10 cellular contexts compared by ENCODE assay signal in genomic region chr14:53929871-53930685, GRCh38. TPM values are rescaled to one million over a fixed set of nuclear protein-coding genes. Genes with fewer than 3 reads are reported as not detected.
DNase-seq lines count a peak whose midpoint lies in the region; ATAC-seq and TF ChIP-seq lines count a peak whose summit lies in the region.
"Had no signal": no experiment of that assay in that cellular context is flagged by ENCODE, and none has a peak within 500 bp of the region (broad histone marks: within the 10 kb centered on the region; RNA-seq: fewer than 3 reads in every experiment).

No MANE protein-coding gene starts in this region.

- no peaks in the 10 kb centered on the region for H3K36me3 ChIP-seq in breast epithelium

- H3K36me3 Mint-ChIP-seq in activated CD4-positive, alpha-beta T cell treated with anti-CD3 and anti-CD28 coated beads, Interleukin-2, amount 10 ng/mL, durations not matched to agents 24 days and 14 days (ENCODE audit: low read depth) = no peaks in the 10 kb centered on the region
- no peaks in the 10 kb centered on the region for H3K36me3 Mint-ChIP-seq in progenitor cell of endocrine pancreas (ENCODE audit: insufficient read depth)
- H3K36me3 Mint-ChIP-seq: activated naive CD8-positive, alpha-beta T cell treated with anti-CD3 and anti-CD28 coated beads, Interleukin-2, amount 10 ng/mL, durations not matched to agents 7 days and 5 days; natural killer cell treated with Interleukin-12 subunit alpha and Interleukin-12 subunit beta and Interleukin-15 and Interleukin-18, amount 100 ng/mL, for 72 hours had no signal

- H3K27me3 Mint-ChIP-seq in activated CD4-positive, alpha-beta T cell treated with anti-CD3 and anti-CD28 coated beads, Interleukin-2, amount 10 ng/mL, durations not matched to agents 24 days and 14 days = peaks cover 2% of the 10 kb centered on the region
- H3K27me3 Mint-ChIP-seq in progenitor cell of endocrine pancreas = no peaks in the 10 kb centered on the region

- no peaks in the 10 kb centered on the region for H3K4me1 Mint-ChIP-seq in activated CD4-positive, alpha-beta T cell treated with anti-CD3 and anti-CD28 coated beads, Interleukin-2, amount 10 ng/mL, durations not matched to agents 24 days and 14 days
- no peaks in the 10 kb centered on the region for H3K4me1 Mint-ChIP-seq in progenitor cell of endocrine pancreas (ENCODE audit: low read depth)
- H3K4me1 Mint-ChIP-seq: activated naive CD8-positive, alpha-beta T cell treated with anti-CD3 and anti-CD28 coated beads, Interleukin-2, amount 10 ng/mL, durations not matched to agents 7 days and 5 days had no signal

- H3K27me3 ChIP-seq in breast epithelium = no peaks in the 10 kb centered on the region

- H3K9me3 ChIP-seq in breast epithelium = peaks cover 0 to under 1% of the 10 kb centered on the region in 2 donors

- peak in 2 of 3 donors; percentile 31 to 45 for TF ChIP-seq CTCF in breast epithelium (IDR thresholded peaks at IDR 0.05)
- peak; percentile 85 for TF ChIP-seq CTCF in progenitor cell of endocrine pancreas (IDR thresholded peaks at IDR 0.05; ENCODE audit: unreplicated experiment)

- no peak overlapping the region for H3K27ac Mint-ChIP-seq in activated CD4-positive, alpha-beta T cell treated with anti-CD3 and anti-CD28 coated beads, Interleukin-2, amount 10 ng/mL, durations not matched to agents 24 days and 14 days
- H3K27ac Mint-ChIP-seq in progenitor cell of endocrine pancreas = no peak overlapping the region
- H3K27ac Mint-ChIP-seq: activated naive CD8-positive, alpha-beta T cell treated with anti-CD3 and anti-CD28 coated beads, Interleukin-2, amount 10 ng/mL, durations not matched to agents 7 days and 5 days; natural killer cell treated with Interleukin-12 subunit alpha and Interleukin-12 subunit beta and Interleukin-15 and Interleukin-18, amount 100 ng/mL, for 72 hours had no signal

- H3K9me3 Mint-ChIP-seq in activated CD4-positive, alpha-beta T cell treated with anti-CD3 and anti-CD28 coated beads, Interleukin-2, amount 10 ng/mL, durations not matched to agents 24 days and 14 days = no peaks in the 10 kb centered on the region
- no peaks in the 10 kb centered on the region for H3K9me3 Mint-ChIP-seq in progenitor cell of endocrine pancreas (ENCODE audit: low read depth)
- H3K9me3 Mint-ChIP-seq: activated naive CD8-positive, alpha-beta T cell treated with anti-CD3 and anti-CD28 coated beads, Interleukin-2, amount 10 ng/mL, durations not matched to agents 7 days and 5 days; natural killer cell treated with Interleukin-12 subunit alpha and Interleukin-12 subunit beta and Interleukin-15 and Interleukin-18, amount 100 ng/mL, for 72 hours had no signal

- H3K4me3 ChIP-seq in breast epithelium = no peak overlapping the region

- ATAC-seq in HG02885 (IDR thresholded peaks at IDR 0.05; ENCODE audit: poor library complexity, unreplicated experiment) (no peak), GM21447 (IDR thresholded peaks at IDR 0.05; ENCODE audit: unreplicated experiment) (no peak)
- ATAC-seq: natural killer cell treated with Interleukin-12 subunit alpha and Interleukin-12 subunit beta and Interleukin-15 and Interleukin-18, amount 100 ng/mL, for 72 hours had no signal

- H3K4me3 Mint-ChIP-seq in activated CD4-positive, alpha-beta T cell treated with anti-CD3 and anti-CD28 coated beads, Interleukin-2, amount 10 ng/mL, durations not matched to agents 24 days and 14 days = no peak overlapping the region
- no peak overlapping the region for H3K4me3 Mint-ChIP-seq in progenitor cell of endocrine pancreas (ENCODE audit: low read depth)
- H3K4me3 Mint-ChIP-seq: activated naive CD8-positive, alpha-beta T cell treated with anti-CD3 and anti-CD28 coated beads, Interleukin-2, amount 10 ng/mL, durations not matched to agents 7 days and 5 days; natural killer cell treated with Interleukin-12 subunit alpha and Interleukin-12 subunit beta and Interleukin-15 and Interleukin-18, amount 100 ng/mL, for 72 hours had no signal

- no peak for TF ChIP-seq POLR2A in breast epithelium (IDR thresholded peaks at IDR 0.05)

- DNase-seq in activated CD4-positive, alpha-beta T cell treated with anti-CD3 and anti-CD28 coated beads, Interleukin-2, amount 10 ng/mL, durations not matched to agents 24 days and 14 days = peak; percentile 66
- DNase-seq in activated CD4-positive, alpha-beta T cell treated with anti-CD3 and anti-CD28 coated beads for 1 hour = no peak
- peak; percentile 62 for DNase-seq in NCI-H1105 treated with DMSO at 0.1 percent for 48 hours (lab: John Stamatoyannopoulos, UW)
- no peak for DNase-seq in breast epithelium (ENCODE audit: low spot score in 2 of 2)
- DNase-seq in progenitor cell of endocrine pancreas (ENCODE audit: low spot score, unreplicated experiment) = peak; percentile 52
- no peak for DNase-seq in effector CD8-positive, alpha-beta T cell (lab: John Stamatoyannopoulos, UW)
- DNase-seq: activated naive CD8-positive, alpha-beta T cell treated with anti-CD3 and anti-CD28 coated beads, Interleukin-2, amount 10 ng/mL, durations not matched to agents 7 days and 5 days had no signal

- intact Hi-C loops in activated CD4-positive, alpha-beta T cell treated with anti-CD3 and anti-CD28 coated beads, Interleukin-2, amount 10 ng/mL, durations not matched to agents 24 days and 14 days (cut with micrococcal nuclease) = loop anchor here (10.0 kb wide), 1 partner anchor 245 kb away; no protein-coding TSS in a partner anchor
- intact Hi-C loops in breast epithelium (cut with DNase I; ENCODE audit: low total_unique reads) = no loop called here

- no peak overlapping the region for H3K27ac ChIP-seq in breast epithelium

- H3K4me1 ChIP-seq in breast epithelium = no peaks in the 10 kb centered on the region

RNA-seq across cellular contexts. Expression of gene BMP4, which starts 26.5 kb away (rescaled TPM):
- not detected in 2 replicates for total RNA-seq in activated CD4-positive, alpha-beta T cell treated with anti-CD3 and anti-CD28 coated beads, Interleukin-2, amount 10 ng/mL, durations not matched to agents 24 days and 14 days
- total RNA-seq in breast epithelium (10 to 100 TPM; 17.0 to 51.8 (median 17.7) TPM), progenitor cell of endocrine pancreas (2.7 and 7.5 TPM in 2 replicates)

Comparison
In these comparisons a context has a peak if more than half of its experiments do, and no peak if none do; other contexts are left out.
1. DNase-seq: peak in activated CD4-positive, alpha-beta T cell treated with anti-CD3 and anti-CD28 coated beads, Interleukin-2, amount 10 ng/mL, durations not matched to agents 24 days and 14 days (single experiment), NCI-H1105 treated with DMSO at 0.1 percent for 48 hours (single experiment) and progenitor cell of endocrine pancreas (single experiment); none in activated CD4-positive, alpha-beta T cell treated with anti-CD3 and anti-CD28 coated beads for 1 hour (single experiment), breast epithelium (0 of 2) and effector CD8-positive, alpha-beta T cell (single experiment).